12 cellular contexts compared by ENCODE assay signal in the genomic region with DNA sequence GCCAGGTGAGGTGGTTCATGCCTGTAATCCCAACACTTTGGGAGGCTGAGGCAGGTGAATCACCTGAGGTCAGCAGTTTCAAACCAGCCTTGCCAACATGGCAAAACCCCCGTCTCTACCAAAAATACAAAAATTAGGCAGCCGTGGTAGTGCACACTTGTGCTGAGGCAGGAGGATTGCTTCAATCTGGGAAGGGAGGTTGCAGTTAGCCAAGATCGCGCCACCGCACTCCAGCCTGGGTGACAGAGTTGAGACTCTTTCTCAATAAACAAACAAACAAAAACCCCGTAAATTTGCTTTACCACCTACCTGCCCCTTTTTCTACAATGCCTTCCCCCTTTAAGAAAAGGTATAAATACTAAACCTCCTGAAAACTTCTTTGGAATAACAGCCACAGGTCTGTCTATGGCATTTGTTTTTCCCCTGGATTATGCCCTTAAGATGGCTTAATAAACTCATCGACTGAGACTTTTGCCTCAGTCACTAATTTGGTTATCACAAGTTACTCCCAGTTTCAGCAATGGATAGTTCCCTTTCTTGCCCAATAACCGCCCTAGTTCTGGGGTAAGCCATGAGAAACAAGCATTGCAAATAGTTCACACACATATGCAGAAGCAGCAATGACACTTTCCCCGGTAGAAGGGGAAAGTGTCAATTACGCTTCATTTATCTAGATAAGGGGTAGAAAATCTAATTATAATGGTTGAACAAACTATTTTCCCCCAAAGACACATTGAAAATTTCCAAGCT. TPM values are rescaled to one million over a fixed set of nuclear protein-coding genes. Genes with fewer than 3 reads are reported as not detected.
DNase-seq lines count a peak whose midpoint lies in the region; ATAC-seq and TF ChIP-seq lines count a peak whose summit lies in the region.
"Had no signal": no experiment of that assay in that cellular context is flagged by ENCODE, and none has a peak within 500 bp of the region (broad histone marks: within the 10 kb centered on the region; RNA-seq: fewer than 3 reads in every experiment).

No MANE protein-coding gene starts in this region.

- intact Hi-C loops in left lung (cut with DNase I): no loop called here
- intact Hi-C loops in upper lobe of right lung (cut with DNase I): no loop called here
- intact Hi-C loops in body of pancreas (cut with DNase I): no loop called here
- intact Hi-C loops in heart right ventricle (cut with DNase I): no loop called here

- DNase-seq in LHCN-M2 (ENCODE audit: low read depth) (peak; percentile 22), astrocyte of the hippocampus (ENCODE audit: low read depth, low spot score) (peak; percentile 55), left lung (peak in 1 of 2 donors; percentile 79), upper lobe of right lung (no peak), body of pancreas (no peak), heart right ventricle (no peak)
- DNase-seq: activated CD8-positive, alpha-beta memory T cell treated with anti-CD3 and anti-CD28 coated beads, Interleukin-2, amount 50 U/mL, for 48 hours; aorta; MM.1S; T-helper 9 cell had no signal

- no peaks in the 10 kb centered on the region for H3K9me3 ChIP-seq in left lung
- H3K9me3 ChIP-seq in upper lobe of right lung: no peaks in the 10 kb centered on the region
- no peaks in the 10 kb centered on the region for H3K9me3 ChIP-seq in body of pancreas
- H3K9me3 ChIP-seq in heart right ventricle: no peaks in the 10 kb centered on the region

- WGBS in body of pancreas, 2 donors: 76 to 89% methylated on average over 10 of the region's 10 CpGs
- whole genome bisulfite sequencing in heart right ventricle, 2 donors: 85 to 89% methylated on average over 10 of the region's 10 CpGs

- no peak for TF ChIP-seq POLR2A in body of pancreas (IDR thresholded peaks at IDR 0.05)

- peak; percentile 22 for ATAC-seq in left lung
- peak; percentile 70 for ATAC-seq in upper lobe of right lung
- no peak for ATAC-seq in GM18909 (IDR thresholded peaks at IDR 0.05; ENCODE audit: poor library complexity, unreplicated experiment)
- no peak for ATAC-seq in body of pancreas
- ATAC-seq in heart right ventricle: no peak
- ATAC-seq: stimulated activated effector memory CD8-positive, alpha-beta T cell treated with anti-CD3 and anti-CD28 coated beads, Interleukin-12 subunit alpha, Interleukin-12 subunit beta, amount 100 ng/mL, for 72 hours had no signal

- no peak for TF ChIP-seq CTCF in left lung (IDR thresholded peaks at IDR 0.05)
- no peak for TF ChIP-seq CTCF in upper lobe of right lung (IDR thresholded peaks at IDR 0.05)
- TF ChIP-seq CTCF in body of pancreas (IDR thresholded peaks at IDR 0.05): no peak
- TF ChIP-seq CTCF in heart right ventricle (IDR thresholded peaks at IDR 0.05): no peak

- H3K4me3 ChIP-seq in left lung: no peak overlapping the region
- no peak overlapping the region for H3K4me3 ChIP-seq in upper lobe of right lung
- H3K4me3 ChIP-seq in body of pancreas: no peak overlapping the region
- no peak overlapping the region for H3K4me3 ChIP-seq in heart right ventricle

- no peaks in the 10 kb centered on the region for H3K27me3 ChIP-seq in left lung
- no peaks in the 10 kb centered on the region for H3K27me3 ChIP-seq in upper lobe of right lung
- H3K27me3 ChIP-seq in body of pancreas: no peaks in the 10 kb centered on the region
- H3K27me3 ChIP-seq in heart right ventricle: no peaks in the 10 kb centered on the region

- peak overlapping the region; percentile 22 to 89 for H3K27ac ChIP-seq in left lung
- peak overlapping the region; percentile 67 for H3K27ac ChIP-seq in upper lobe of right lung
- peak overlapping the region in 1 of 4 donors; percentile 30 for H3K27ac ChIP-seq in body of pancreas
- peak overlapping the region in 2 of 10 donors; percentile 7 to 58 for H3K27ac ChIP-seq in heart right ventricle

- H3K4me1 ChIP-seq in left lung: peaks cover 13 to 66% of the 10 kb centered on the region in 2 donors
- peaks cover 29% of the 10 kb centered on the region for H3K4me1 ChIP-seq in upper lobe of right lung
- H3K4me1 ChIP-seq in body of pancreas: no peaks in the 10 kb centered on the region
- H3K4me1 ChIP-seq in heart right ventricle: peaks cover 5 to 46% (median 21%) of the 10 kb centered on the region in 9 donors

- H3K36me3 ChIP-seq in left lung (peaks cover 0 to 5% of the 10 kb centered on the region in 2 donors), upper lobe of right lung (peaks cover 16% of the 10 kb centered on the region), body of pancreas (replicated peaks in 1 of 2; ENCODE audit: insufficient read depth in 1 of 2, low read depth in 2 of 2) (peaks cover 0 to 1% of the 10 kb centered on the region in 2 donors), heart right ventricle (peaks cover 0 to 29% (median 7%) of the 10 kb centered on the region in 9 donors)

RNA-seq across cellular contexts. Expression of gene SVIL, which starts 52.8 kb away (rescaled TPM):
- 2.4 and 3.7 TPM in 2 replicates for total RNA-seq in LHCN-M2 (2014; rRNA removed)
- 2.7 TPM for polyA plus RNA-seq in LHCN-M2 (2012)
- 100 to 1,000 TPM in 1 of 2 donors, 10 to 100 TPM in 1; 73.7 to 103 TPM for total RNA-seq in left lung
- 106 TPM for total RNA-seq in upper lobe of right lung
- 10 to 100 TPM; 25.4 to 41.2 TPM for total RNA-seq in body of pancreas
- total RNA-seq in heart right ventricle: 100 to 1,000 TPM; 287 to 655 (median 537) TPM
- polyA plus RNA-seq in heart right ventricle: 100 to 1,000 TPM in 1 of 2 donors, 10 to 100 TPM in 1; 38.6 to 115 TPM

Comparison
In these comparisons a context has a peak if more than half of its experiments do, and no peak if none do; other contexts are left out.
1. DNase-seq: peak in LHCN-M2 (single experiment) and astrocyte of the hippocampus (single experiment); none in upper lobe of right lung (single experiment), body of pancreas (0 of 4) and heart right ventricle (0 of 2).
2. ATAC-seq: peak in left lung (single experiment) and upper lobe of right lung (single experiment); none in GM18909 (single experiment), body of pancreas (single experiment) and heart right ventricle (0 of 8).